ENCODE assay signal across 12 cellular contexts in genomic region chr11:61728940-61729219, GRCh38. TPM values are rescaled to one million over a fixed set of nuclear protein-coding genes. Genes with fewer than 3 reads are reported as not detected.
DNase-seq lines count a peak whose midpoint lies in the region; ATAC-seq, FAIRE-seq and TF ChIP-seq lines count a peak whose summit lies in the region.
"Had no signal": no experiment of that assay in that cellular context is flagged by ENCODE, and none has a peak within 500 bp of the region (broad histone marks: within the 10 kb centered on the region; RNA-seq: fewer than 3 reads in every experiment).

No MANE protein-coding gene starts in this region.

- H2AFZ ChIP-seq in GM12878 (ENCODE audit: control insufficient read depth, low read depth, low read length) (no peak overlapping the region), mesenchymal stem cell (ENCODE audit: low read depth, low read length) (no peak overlapping the region), Karpas-422 (ENCODE audit: low read length) (no peak overlapping the region)

- H3K9me3 ChIP-seq in GM12878 (replicated peaks; ENCODE audit: control insufficient read depth, insufficient read depth, low read length): no peaks in the 10 kb centered on the region
- no peaks in the 10 kb centered on the region for H3K9me3 ChIP-seq in mesenchymal stem cell (ENCODE audit: control insufficient read depth, low read length)
- no peaks in the 10 kb centered on the region for H3K9me3 ChIP-seq in Karpas-422 (ENCODE audit: low read length)
- H3K9me3 ChIP-seq: vagina had no signal

- no peaks in the 10 kb centered on the region for H3K27me3 ChIP-seq in GM12878 (replicated peaks in 1 of 2; ENCODE audit: control insufficient read depth in 2 of 2, insufficient read depth in 2 of 2, low read length in 1 of 2)
- H3K27me3 ChIP-seq in mesenchymal stem cell (ENCODE audit: control insufficient read depth in 1 of 2, insufficient read depth in 1 of 2, low read length in 2 of 2): no peaks in the 10 kb centered on the region
- H3K27me3 ChIP-seq in Karpas-422 (ENCODE audit: low read length): no peaks in the 10 kb centered on the region
- H3K27me3 ChIP-seq: vagina had no signal

- BruUV-seq in GM12878 (replicated peaks; lab: Mats Ljungman, UMichigan): no TSS peak

- no peak overlapping the region for H3K9ac ChIP-seq in GM12878 (ENCODE audit: control insufficient read depth, insufficient read depth, low read length)
- H3K9ac ChIP-seq in mesenchymal stem cell (ENCODE audit: low read length): no peak overlapping the region
- H3K9ac ChIP-seq in Karpas-422 (ENCODE audit: low read length): no peak overlapping the region

- H3K4me1 ChIP-seq in GM12878 (ENCODE audit: control insufficient read depth, insufficient read depth, low read length) (no peaks in the 10 kb centered on the region), mesenchymal stem cell (ENCODE audit: control insufficient read depth, insufficient read depth, low read depth, low read length) (peaks cover 46% of the 10 kb centered on the region), Karpas-422 (ENCODE audit: low read length) (no peaks in the 10 kb centered on the region)

- H3K4me3 ChIP-seq in GM12878 (no peak overlapping the region), mesenchymal stem cell (ENCODE audit: insufficient read depth in 1 of 2, low read depth in 1 of 2, low read length in 2 of 2) (no peak overlapping the region), Karpas-422 (ENCODE audit: low read length) (no peak overlapping the region)
- H3K4me3 ChIP-seq: vagina had no signal

- H4K91ac ChIP-seq in mesenchymal stem cell (ENCODE audit: low read length): no peak overlapping the region

- no peak overlapping the region for H2BK5ac ChIP-seq in mesenchymal stem cell (ENCODE audit: low read depth, low read length, poor library complexity, severe bottlenecking)

- no peak overlapping the region for H4K8ac ChIP-seq in mesenchymal stem cell (ENCODE audit: low read length)

- no peak overlapping the region for H3K27ac ChIP-seq in GM12878 (ENCODE audit: control insufficient read depth, insufficient read depth)
- H3K27ac ChIP-seq in mesenchymal stem cell (ENCODE audit: low read length, poor library complexity, severe bottlenecking): peak overlapping the region; percentile 17
- no peak overlapping the region for H3K27ac ChIP-seq in Karpas-422 (ENCODE audit: low read length)
- H3K27ac ChIP-seq: vagina had no signal

- no peak overlapping the region for H3K4ac ChIP-seq in mesenchymal stem cell (ENCODE audit: low read depth in 1 of 2, low read length in 2 of 2)

- peak overlapping the region in 1 of 2 experiments; percentile 28 for H3K18ac ChIP-seq in mesenchymal stem cell (ENCODE audit: low read depth in 1 of 2, low read length in 2 of 2)

- H3K9me2 ChIP-seq in Karpas-422 (replicated peaks; ENCODE audit: insufficient read depth, low read length): no peaks in the 10 kb centered on the region

- no peak overlapping the region for H2BK15ac ChIP-seq in mesenchymal stem cell (ENCODE audit: low read depth, poor library complexity, severe bottlenecking)

- TF ChIP-seq POLR2A in GM12878 (IDR thresholded peaks at IDR 0.05; ENCODE audit: low read depth, low read length): no peak

- H4K20me1 ChIP-seq in GM12878 (ENCODE audit: control insufficient read depth, insufficient read depth) (no peaks in the 10 kb centered on the region), Karpas-422 (ENCODE audit: insufficient read depth, low read depth, low read length) (no peaks in the 10 kb centered on the region)

- POLR2A ChIA-PET in GM12878 (lab: Charles Lee): interaction anchor here (0.6 kb wide), 1 partner anchor 14 kb away, joined by 6 read pairs; no protein-coding TSS in a partner anchor

- no peaks in the 10 kb centered on the region for H3K79me1 ChIP-seq in mesenchymal stem cell (replicated peaks; ENCODE audit: low read length, poor library complexity, severe bottlenecking)

- no peaks in the 10 kb centered on the region for H3K79me2 ChIP-seq in GM12878 (ENCODE audit: control insufficient read depth, insufficient read depth, low read length)
- no peaks in the 10 kb centered on the region for H3K79me2 ChIP-seq in Karpas-422 (ENCODE audit: low read length)

- TF ChIP-seq EP300 in GM12878 (IDR thresholded peaks at IDR 0.05; ENCODE audit: borderline replicate concordance in 1 of 2, control insufficient read depth in 1 of 2, low read depth in 2 of 2, low read length in 2 of 2): no peak

- H3K36me3 ChIP-seq in GM12878 (ENCODE audit: control insufficient read depth in 2 of 2, insufficient read depth in 2 of 2, low read length in 1 of 2) (no peaks in the 10 kb centered on the region), mesenchymal stem cell (ENCODE audit: control insufficient read depth in 1 of 2, insufficient read depth in 2 of 2, low read depth in 1 of 2, low read length in 2 of 2) (peaks cover 9 to 71% of the 10 kb centered on the region in 2 experiments), Karpas-422 (ENCODE audit: insufficient read depth, low read length) (no peaks in the 10 kb centered on the region)
- H3K36me3 ChIP-seq: vagina had no signal

- in situ Hi-C loops in GM12878 (cut with MboI): no loop called here

- H2BK12ac ChIP-seq in mesenchymal stem cell (ENCODE audit: low read length in 2 of 2): peak overlapping the region in 1 of 2 experiments; percentile 6

- CTCF ChIA-PET in GM12878 (lab: Yijun Ruan, JAX): interaction anchor here (0.8 to 1.0 kb wide), 2 partner anchors 10 to 251 kb away, joined by 4 read pairs; no protein-coding TSS in a partner anchor

- WGBS in GM12878 (ENCODE audit: insufficient coverage, insufficient replicate concordance, low lambda C conversion rate, missing lambda C conversion rate): 52% methylated on average over 8 of the region's 8 CpGs
- 40% methylated on average over 8 of the region's 8 CpGs for WGBS in mesenchymal stem cell

- no peak overlapping the region for H3K23ac ChIP-seq in mesenchymal stem cell (ENCODE audit: low read length in 2 of 2)

- H3K4me2 ChIP-seq in GM12878 (ENCODE audit: control insufficient read depth, insufficient read depth): no peak overlapping the region
- H3K4me2 ChIP-seq in mesenchymal stem cell (ENCODE audit: low read length, poor library complexity, severe bottlenecking): no peak overlapping the region
- no peak overlapping the region for H3K4me2 ChIP-seq in Karpas-422 (ENCODE audit: low read depth, low read length, poor library complexity, severe bottlenecking)

- no peak for FAIRE-seq in GM12878 (lab: Jason Lieb, UNC)

- TF ChIP-seq RAD21 in GM12878 (IDR thresholded peaks at IDR 0.05; ENCODE audit: insufficient read depth, low read depth, low read length): no peak

- no peak for TF ChIP-seq CTCF in GM12878 (IDR thresholded peaks at IDR 0.05 in 2 of 3, conservative IDR thresholded peaks at IDR 0.05 in 1 of 3; ENCODE audit: control insufficient read depth in 2 of 3, extremely low read depth in 1 of 3, insufficient read depth in 1 of 3, low read depth in 3 of 3, low read length in 3 of 3)

- RAD21 ChIA-PET in GM12878 (lab: Charles Lee; ENCODE audit: unreplicated experiment): interaction anchor here (0.8 kb wide), 1 partner anchor 50 kb away, joined by 3 read pairs; no protein-coding TSS in a partner anchor

- H2BK120ac ChIP-seq in mesenchymal stem cell (ENCODE audit: low read depth, low read length): no peak overlapping the region

- peak; percentile 47 for ATAC-seq in GM12878
- ATAC-seq in HG02870 (IDR thresholded peaks at IDR 0.05; ENCODE audit: unreplicated experiment): no peak
- no peak for ATAC-seq in GM21367 (IDR thresholded peaks at IDR 0.05; ENCODE audit: unreplicated experiment)

- intact Hi-C loops in GM12878 (cut with micrococcal nuclease; ENCODE audit: unreplicated experiment): no loop called here

- no peak overlapping the region for H3K14ac ChIP-seq in mesenchymal stem cell (ENCODE audit: low read length in 2 of 2)

- DNase-seq in ELR (ENCODE audit: low read depth) (peak; percentile 79), HT1080 (ENCODE audit: low read depth) (peak; percentile 79), GM12878 (ENCODE audit: low read depth, low spot score) (no peak), mesenchymal stem cell (peak; percentile 72), Karpas-422 (no peak)
- DNase-seq: activated B cell treated with CpG ODN at 0.5 μM for 24 hours; activated naive CD4-positive, alpha-beta T cell treated with anti-CD3 and anti-CD28 coated beads, Interleukin-2, amount 50 U/mL, for 16 hours; DND-41; NCI-H1694 treated with DMSO at 0.1 percent for 48 hours had no signal

- no peak overlapping the region for H2AK5ac ChIP-seq in mesenchymal stem cell (ENCODE audit: low read length, severe bottlenecking)

- SMC1A ChIA-PET in GM12878 (lab: Charles Lee; ENCODE audit: uncharacterized antibody, unreplicated experiment): no interaction called here

RNA-seq across cellular contexts. Expression of gene MYRF, which starts 23.6 kb away (rescaled TPM):
- total RNA-seq in HT1080 (2014; rRNA removed; shearing (Covaris generic)): 2.8 and 2.9 TPM in 2 replicates
- polyA plus RNA-seq in HT1080 (2015; cell fraction: cytosol; rRNA removed): 11.5 and 12.3 TPM in 2 replicates
- 22.4 and 23.6 TPM in 2 replicates for polyA plus RNA-seq in HT1080 (2015; cell fraction: nucleus; rRNA removed)
- total RNA-seq in GM12878 (2013; cell fraction: nucleolus; rRNA removed): 24.0 and 28.0 TPM in 2 replicates
- total RNA-seq in GM12878 (2014; rRNA removed): 1.0 and 1.1 TPM in 2 replicates
- 0.27 and 0.60 TPM in 2 replicates for total RNA-seq in GM12878 (2014; rRNA removed; fragmentation: Illumina TruSeq; extraction: Trizol)
- total RNA-seq in GM12878 (2021): 2.0 and 3.1 TPM in 2 replicates
- polyA plus RNA-seq in GM12878 (2011; ENCODE audit: low read depth): 1.1 TPM
- polyA plus RNA-seq in GM12878 (2011; rRNA removed): 9.6 and 15.6 TPM in 2 replicates
- polyA plus RNA-seq in GM12878 (2011; cell fraction: cytosol; rRNA removed): 24.7 and 27.8 TPM in 2 replicates
- polyA plus RNA-seq in GM12878 (2011; cell fraction: nucleus; rRNA removed): 201 and 207 TPM in 2 replicates
- 1.7 and 2.1 TPM in 2 replicates for polyA plus RNA-seq in GM12878 (2012)
- polyA plus RNA-seq in GM12878 (2014; fragmentation: Illumina TruSeq; extraction: Trizol): 0.93 and 1.2 TPM in 2 replicates
- under 1 TPM; 0.33 to 0.55 TPM for polyA plus RNA-seq in GM12878 (2014; fragmentation: Nextera tagmentation; extraction: Ambion mirVana)
- 1.7 TPM in 2 replicates for polyA plus RNA-seq in GM12878 (2014; rRNA removed)
- under 1 TPM; 0.50 to 0.64 TPM for polyA plus RNA-seq in GM12878 (2016; fragmentation: Nextera tagmentation; extraction: Ambion mirVana)
- 14.6 and 28.9 TPM in 2 replicates for polyA minus RNA-seq in GM12878 (2011; rRNA and poly(A)+ RNA removed)
- polyA minus RNA-seq in GM12878 (2011; cell fraction: cytosol; rRNA and poly(A)+ RNA removed): 17.6 and 22.6 TPM in 2 replicates
- polyA minus RNA-seq in GM12878 (2011; cell fraction: nucleus; rRNA and poly(A)+ RNA removed): 38.2 and 54.2 TPM in 2 replicates
- polyA plus RNA-seq in mesenchymal stem cell (2013, experiment 1 of 2): 21.9 TPM
- polyA plus RNA-seq in mesenchymal stem cell (2013, experiment 2 of 2): 19.4 TPM
- total RNA-seq in Karpas-422 (2014; rRNA removed; shearing (Covaris generic); ENCODE audit: low replicate concordance): 0.32 TPM in 1 of 2 replicates, not detected in the other

RNA-seq across cellular contexts. Expression of gene DAGLA, which starts 48.7 kb away (rescaled TPM):
- total RNA-seq in HT1080 (2014; rRNA removed; shearing (Covaris generic)): 3.7 and 6.2 TPM in 2 replicates
- 5.3 and 5.9 TPM in 2 replicates for polyA plus RNA-seq in HT1080 (2015; cell fraction: cytosol; rRNA removed)
- polyA plus RNA-seq in HT1080 (2015; cell fraction: nucleus; rRNA removed): 9.5 and 10.1 TPM in 2 replicates
- 0.10 TPM in 2 replicates for total RNA-seq in GM12878 (2013; cell fraction: nucleolus; rRNA removed)
- total RNA-seq in GM12878 (2014; rRNA removed) (not detected in 2 replicates), GM12878 (2014; rRNA removed; fragmentation: Illumina TruSeq; extraction: Trizol) (not detected in 2 replicates), GM12878 (2021) (0.05 TPM in 1 of 2 replicates, not detected in the other)
- polyA plus RNA-seq in GM12878 (2011; ENCODE audit: low read depth): not detected
- polyA plus RNA-seq in GM12878 (2011; rRNA removed) (not detected in 2 replicates), GM12878 (2014; fragmentation: Illumina TruSeq; extraction: Trizol) (not detected in 2 replicates), GM12878 (2014; fragmentation: Nextera tagmentation; extraction: Ambion mirVana) (not detected), GM12878 (2014; rRNA removed) (not detected in 2 replicates), GM12878 (2016; fragmentation: Nextera tagmentation; extraction: Ambion mirVana) (not detected)
- polyA plus RNA-seq in GM12878 (2011; cell fraction: cytosol; rRNA removed): 0.02 TPM in 1 of 2 replicates, not detected in the other
- polyA plus RNA-seq in GM12878 (2011; cell fraction: nucleus; rRNA removed): 0.10 and 0.13 TPM in 2 replicates
- polyA plus RNA-seq in GM12878 (2012): 0.03 TPM in 1 of 2 replicates, not detected in the other
- polyA minus RNA-seq in GM12878 (2011; rRNA and poly(A)+ RNA removed): 0.05 TPM in 1 of 2 replicates, not detected in the other
- polyA minus RNA-seq in GM12878 (2011; cell fraction: cytosol; rRNA and poly(A)+ RNA removed): not detected in 2 replicates
- under 0.01 and 0.10 TPM in 2 replicates for polyA minus RNA-seq in GM12878 (2011; cell fraction: nucleus; rRNA and poly(A)+ RNA removed)
- polyA plus RNA-seq in mesenchymal stem cell (2013, experiment 1 of 2): 2.0 TPM
- polyA plus RNA-seq in mesenchymal stem cell (2013, experiment 2 of 2): 2.1 TPM
- total RNA-seq in Karpas-422 (2014; rRNA removed; shearing (Covaris generic); ENCODE audit: low replicate concordance): not detected in 2 replicates
- total RNA-seq: activated B cell treated with CpG ODN at 0.5 μM for 24 hours had no signal

Comparison
In these comparisons a context has a peak if more than half of its experiments do, and no peak if none do; other contexts are left out.
1. DNase-seq: peak in ELR (single experiment), HT1080 (single experiment) and mesenchymal stem cell (single experiment); none in GM12878 (single experiment) and Karpas-422 (single experiment).